ENCODE assay signal across 1 cellular context in the genomic region with DNA sequence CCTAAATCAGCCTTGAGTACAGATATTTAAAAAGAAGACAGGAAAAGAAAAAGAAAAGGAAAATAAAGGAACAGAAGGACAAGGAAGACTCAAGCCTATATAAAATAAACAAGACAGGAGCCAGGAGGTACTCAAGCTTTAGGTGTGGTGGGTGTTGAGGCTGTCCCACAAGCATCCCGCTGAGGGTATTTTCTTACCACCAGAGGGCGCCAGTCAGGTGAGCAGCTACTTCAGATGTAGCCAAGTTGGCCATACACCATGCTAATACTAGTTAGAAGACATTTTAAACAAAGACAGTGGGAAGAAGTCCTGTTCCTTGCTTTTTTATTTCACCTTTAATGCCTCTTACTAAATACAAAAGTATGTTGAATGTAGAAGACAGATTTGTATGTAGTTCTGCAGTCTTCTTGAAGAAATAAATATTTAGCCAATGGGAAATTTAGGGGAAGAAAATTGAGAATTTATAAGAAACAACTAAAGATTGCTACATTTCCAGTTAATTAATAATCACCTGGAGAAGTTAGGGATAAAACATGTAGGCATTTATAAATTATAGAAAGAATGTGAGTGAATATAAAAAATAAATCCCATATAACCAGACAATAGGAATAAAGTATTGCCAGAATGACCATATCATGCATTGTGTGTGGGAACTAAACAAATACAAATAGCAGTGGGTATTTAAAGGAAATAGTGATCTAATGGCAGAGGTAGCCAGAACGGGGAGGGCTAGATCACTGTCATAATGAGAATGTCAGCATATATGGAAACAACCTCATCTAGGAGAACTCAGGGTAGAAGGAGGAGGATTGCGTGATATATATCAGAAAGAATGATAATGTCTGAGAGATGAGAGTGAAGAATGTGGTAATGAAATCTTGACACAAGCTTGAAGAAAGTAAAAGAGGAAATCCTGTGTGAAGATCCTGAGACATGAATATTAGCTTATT.
TF ChIP-seq lines count a peak whose summit lies in the region.

No MANE protein-coding gene starts in this region.

TF ChIP-seq in K562, 482 proteins besides CTCF, POLR2A, EP300 and RAD21 (continued from another document):
- TF ChIP-seq TOE1 (IDR thresholded peaks at IDR 0.05; ENCODE audit: borderline replicate concordance) (0 out of 2 replicates have a peak, but pooled peaks have one; percentile 24), TOE1 (CRISPR knock-in tag; IDR thresholded peaks at IDR 0.05; ENCODE audit: borderline replicate concordance, low read depth) (no peak), CHD1 (IDR thresholded peaks at IDR 0.05; ENCODE audit: low read length) (no peak), OTX1 (CRISPR knock-in tag; IDR thresholded peaks at IDR 0.05) (no peak)
- TF ChIP-seq, protein P1, sequence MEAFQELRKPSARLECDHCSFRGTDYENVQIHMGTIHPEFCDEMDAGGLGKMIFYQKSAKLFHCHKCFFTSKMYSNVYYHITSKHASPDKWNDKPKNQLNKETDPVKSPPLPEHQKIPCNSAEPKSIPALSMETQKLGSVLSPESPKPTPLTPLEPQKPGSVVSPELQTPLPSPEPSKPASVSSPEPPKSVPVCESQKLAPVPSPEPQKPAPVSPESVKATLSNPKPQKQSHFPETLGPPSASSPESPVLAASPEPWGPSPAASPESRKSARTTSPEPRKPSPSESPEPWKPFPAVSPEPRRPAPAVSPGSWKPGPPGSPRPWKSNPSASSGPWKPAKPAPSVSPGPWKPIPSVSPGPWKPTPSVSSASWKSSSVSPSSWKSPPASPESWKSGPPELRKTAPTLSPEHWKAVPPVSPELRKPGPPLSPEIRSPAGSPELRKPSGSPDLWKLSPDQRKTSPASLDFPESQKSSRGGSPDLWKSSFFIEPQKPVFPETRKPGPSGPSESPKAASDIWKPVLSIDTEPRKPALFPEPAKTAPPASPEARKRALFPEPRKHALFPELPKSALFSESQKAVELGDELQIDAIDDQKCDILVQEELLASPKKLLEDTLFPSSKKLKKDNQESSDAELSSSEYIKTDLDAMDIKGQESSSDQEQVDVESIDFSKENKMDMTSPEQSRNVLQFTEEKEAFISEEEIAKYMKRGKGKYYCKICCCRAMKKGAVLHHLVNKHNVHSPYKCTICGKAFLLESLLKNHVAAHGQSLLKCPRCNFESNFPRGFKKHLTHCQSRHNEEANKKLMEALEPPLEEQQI (IDR thresholded peaks at IDR 0.05): peak; percentile 32; the same call in 1 of the 2 replicates
- TF ChIP-seq, protein P2, sequence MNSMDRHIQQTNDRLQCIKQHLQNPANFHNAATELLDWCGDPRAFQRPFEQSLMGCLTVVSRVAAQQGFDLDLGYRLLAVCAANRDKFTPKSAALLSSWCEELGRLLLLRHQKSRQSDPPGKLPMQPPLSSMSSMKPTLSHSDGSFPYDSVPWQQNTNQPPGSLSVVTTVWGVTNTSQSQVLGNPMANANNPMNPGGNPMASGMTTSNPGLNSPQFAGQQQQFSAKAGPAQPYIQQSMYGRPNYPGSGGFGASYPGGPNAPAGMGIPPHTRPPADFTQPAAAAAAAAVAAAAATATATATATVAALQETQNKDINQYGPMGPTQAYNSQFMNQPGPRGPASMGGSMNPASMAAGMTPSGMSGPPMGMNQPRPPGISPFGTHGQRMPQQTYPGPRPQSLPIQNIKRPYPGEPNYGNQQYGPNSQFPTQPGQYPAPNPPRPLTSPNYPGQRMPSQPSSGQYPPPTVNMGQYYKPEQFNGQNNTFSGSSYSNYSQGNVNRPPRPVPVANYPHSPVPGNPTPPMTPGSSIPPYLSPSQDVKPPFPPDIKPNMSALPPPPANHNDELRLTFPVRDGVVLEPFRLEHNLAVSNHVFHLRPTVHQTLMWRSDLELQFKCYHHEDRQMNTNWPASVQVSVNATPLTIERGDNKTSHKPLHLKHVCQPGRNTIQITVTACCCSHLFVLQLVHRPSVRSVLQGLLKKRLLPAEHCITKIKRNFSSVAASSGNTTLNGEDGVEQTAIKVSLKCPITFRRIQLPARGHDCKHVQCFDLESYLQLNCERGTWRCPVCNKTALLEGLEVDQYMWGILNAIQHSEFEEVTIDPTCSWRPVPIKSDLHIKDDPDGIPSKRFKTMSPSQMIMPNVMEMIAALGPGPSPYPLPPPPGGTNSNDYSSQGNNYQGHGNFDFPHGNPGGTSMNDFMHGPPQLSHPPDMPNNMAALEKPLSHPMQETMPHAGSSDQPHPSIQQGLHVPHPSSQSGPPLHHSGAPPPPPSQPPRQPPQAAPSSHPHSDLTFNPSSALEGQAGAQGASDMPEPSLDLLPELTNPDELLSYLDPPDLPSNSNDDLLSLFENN (IDR thresholded peaks at IDR 0.05; ENCODE audit: low read depth in 2 of 2, low read length in 2 of 2): no peak
- TF ChIP-seq, protein P3, sequence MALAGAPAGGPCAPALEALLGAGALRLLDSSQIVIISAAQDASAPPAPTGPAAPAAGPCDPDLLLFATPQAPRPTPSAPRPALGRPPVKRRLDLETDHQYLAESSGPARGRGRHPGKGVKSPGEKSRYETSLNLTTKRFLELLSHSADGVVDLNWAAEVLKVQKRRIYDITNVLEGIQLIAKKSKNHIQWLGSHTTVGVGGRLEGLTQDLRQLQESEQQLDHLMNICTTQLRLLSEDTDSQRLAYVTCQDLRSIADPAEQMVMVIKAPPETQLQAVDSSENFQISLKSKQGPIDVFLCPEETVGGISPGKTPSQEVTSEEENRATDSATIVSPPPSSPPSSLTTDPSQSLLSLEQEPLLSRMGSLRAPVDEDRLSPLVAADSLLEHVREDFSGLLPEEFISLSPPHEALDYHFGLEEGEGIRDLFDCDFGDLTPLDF (CRISPR knock-in tag; IDR thresholded peaks at IDR 0.05): no peak
TF ChIP-seq in K562: peak in this region for 10.
